Comparison of ENCODE assay signal across 16 cellular contexts in genomic region chr6:8182857-8183256, GRCh38.
A peak's percentile ranks its signal among the peaks of the same experiment; 100 is the strongest.
DNase-seq lines count a peak whose midpoint lies in the region; ATAC-seq, FAIRE-seq and TF ChIP-seq lines count a peak whose summit lies in the region.
"Had no signal": no experiment of that assay in that cellular context is flagged by ENCODE, and none has a peak within 500 bp of the region (broad histone marks: within the 10 kb centered on the region; RNA-seq: fewer than 3 reads in every experiment).

No MANE protein-coding gene starts in this region.

- H3K4me1 Mint-ChIP-seq in nephron progenitor cell, result peaks cover 65% of the 10 kb centered on the region
- H3K4me1 Mint-ChIP-seq in effector memory CD8-positive, alpha-beta T cell (ENCODE audit: low read depth in 2 of 2), result no peaks in the 10 kb centered on the region
- H3K4me1 Mint-ChIP-seq: activated CD4-positive, alpha-beta T cell treated with anti-CD3 and anti-CD28 coated beads for 36 hours; IgD-negative memory B cell had no signal

- H3K27me3 ChIP-seq in BLaER1 (no peaks in the 10 kb centered on the region), endothelial cell of umbilical vein (ENCODE audit: control insufficient read depth in 2 of 2, insufficient read depth in 2 of 2, low read length in 2 of 2) (no peaks in the 10 kb centered on the region), adrenal gland (no peaks in the 10 kb centered on the region)

- H3K9me3 Mint-ChIP-seq in nephron progenitor cell, result no peaks in the 10 kb centered on the region
- no peaks in the 10 kb centered on the region for H3K9me3 Mint-ChIP-seq in effector memory CD8-positive, alpha-beta T cell
- H3K9me3 Mint-ChIP-seq: activated naive CD4-positive, alpha-beta T cell treated with anti-CD3 and anti-CD28 coated beads for 36 hours; IgD-negative memory B cell had no signal

- H4K20me1 ChIP-seq in BLaER1, result no peaks in the 10 kb centered on the region
- no peaks in the 10 kb centered on the region for H4K20me1 ChIP-seq in endothelial cell of umbilical vein (replicated peaks; ENCODE audit: control insufficient read depth, extremely low read depth, insufficient read depth, low read length)

- H3K27ac ChIP-seq in BLaER1 (no peak overlapping the region), endothelial cell of umbilical vein (ENCODE audit: insufficient read depth, low read depth, low read length) (no peak overlapping the region), adrenal gland (no peak overlapping the region)

- no peaks in the 10 kb centered on the region for H3K36me3 Mint-ChIP-seq in nephron progenitor cell (ENCODE audit: low read depth)
- no peaks in the 10 kb centered on the region for H3K36me3 Mint-ChIP-seq in effector memory CD8-positive, alpha-beta T cell (ENCODE audit: insufficient read depth)
- H3K36me3 Mint-ChIP-seq: IgD-negative memory B cell had no signal

- 42 to 60% (median 50%) methylated on average over 4 of the region's 4 CpGs for WGBS in adrenal gland, 4 donors

- no peak for ATAC-seq in effector memory CD8-positive, alpha-beta T cell (replicated peaks)
- ATAC-seq: activated CD4-positive, alpha-beta T cell treated with anti-CD3 and anti-CD28 coated beads for 36 hours had no signal

- BruUV-seq in endothelial cell of umbilical vein (replicated peaks; lab: Mats Ljungman, UMichigan), result no TSS peak

- H3K4me3 ChIP-seq in BLaER1, result no peak overlapping the region
- H3K4me3 ChIP-seq in endothelial cell of umbilical vein (replicated peaks in 1 of 3; ENCODE audit: insufficient read depth in 1 of 3, low read depth in 1 of 3, low read length in 3 of 3), result no peak overlapping the region
- no peak overlapping the region for H3K4me3 ChIP-seq in adrenal gland

- H3K4me1 ChIP-seq in BLaER1 (peaks cover 12% of the 10 kb centered on the region), endothelial cell of umbilical vein (ENCODE audit: control insufficient read depth, extremely low read depth, insufficient read depth, low read length) (peaks cover 10% of the 10 kb centered on the region), adrenal gland (replicated peaks in 1 of 2) (no peaks in the 10 kb centered on the region)

- H3K4me2 ChIP-seq in BLaER1 (peak overlapping the region; percentile 45), endothelial cell of umbilical vein (ENCODE audit: insufficient read depth, low read length) (no peak overlapping the region)

- CTCF ChIA-PET in endothelial cell of umbilical vein (lab: Charles Lee), result interaction anchor here (1.0 to 3.6 kb wide), 2 partner anchors 11 to 36 kb away, joined by 3 to 10 read pairs; no protein-coding TSS in a partner anchor

- no peak overlapping the region for H3K9ac ChIP-seq in BLaER1
- H3K9ac ChIP-seq in endothelial cell of umbilical vein (replicated peaks; ENCODE audit: extremely low read depth, insufficient read depth, low read length), result no peak overlapping the region

- no peaks in the 10 kb centered on the region for H3K27me3 Mint-ChIP-seq in nephron progenitor cell (ENCODE audit: low read depth, poor library complexity)
- H3K27me3 Mint-ChIP-seq in effector memory CD8-positive, alpha-beta T cell, result peaks cover 25 to 30% of the 10 kb centered on the region in 2 donors

- H2AFZ ChIP-seq in endothelial cell of umbilical vein (ENCODE audit: low read depth, low read length), result peak overlapping the region; percentile 47

- no peak for FAIRE-seq in endothelial cell of umbilical vein (lab: Jason Lieb, UNC)
- FAIRE-seq: bronchial epithelial cell, frontal cortex had no signal

- dilution Hi-C loops in endothelial cell of umbilical vein (cut with MboI; ENCODE audit: extremely low pct_ligation_motif_present, low sequenced_read_pairs), result no loop called here

- no peaks in the 10 kb centered on the region for H3K9me1 ChIP-seq in endothelial cell of umbilical vein (replicated peaks; ENCODE audit: control insufficient read depth, extremely low read depth, insufficient read depth, low read length)

- peak overlapping the region; percentile 66 for H3K27ac Mint-ChIP-seq in nephron progenitor cell
- H3K27ac Mint-ChIP-seq in effector memory CD8-positive, alpha-beta T cell, result no peak overlapping the region
- H3K27ac Mint-ChIP-seq: activated CD4-positive, alpha-beta T cell treated with anti-CD3 and anti-CD28 coated beads for 36 hours; activated naive CD4-positive, alpha-beta T cell treated with anti-CD3 and anti-CD28 coated beads for 36 hours; IgD-negative memory B cell had no signal

- DNase-seq in KG1 (lab: John Stamatoyannopoulos, UW) (peak; percentile 58), endothelial cell of umbilical vein (ENCODE audit: low read depth, low spot score) (no peak), nephron progenitor cell (no peak), amygdala (lab: John Stamatoyannopoulos, UW) (no peak), adrenal gland (no peak), NCI-H2081 (lab: John Stamatoyannopoulos, UW) (no peak)
- no peak for DNase-seq in effector memory CD8-positive, alpha-beta T cell
- DNase-seq: activated CD4-positive, alpha-beta T cell treated with anti-CD3 and anti-CD28 coated beads for 36 hours; activated naive CD4-positive, alpha-beta T cell treated with anti-CD3 and anti-CD28 coated beads for 36 hours; NCI-H2227 treated with DMSO at 0.1 percent for 48 hours; occipital lobe; SIG-M5 had no signal

- no peaks in the 10 kb centered on the region for H3K79me2 ChIP-seq in endothelial cell of umbilical vein (ENCODE audit: control insufficient read depth, insufficient read depth, low read length)

- no peak for TF ChIP-seq POLR2A in endothelial cell of umbilical vein (IDR thresholded peaks at IDR 0.05; ENCODE audit: low read depth, low read length)
- TF ChIP-seq POLR2A in adrenal gland (IDR thresholded peaks at IDR 0.05), result no peak

- no peaks in the 10 kb centered on the region for H3K9me3 ChIP-seq in BLaER1
- H3K9me3 ChIP-seq in endothelial cell of umbilical vein (replicated peaks; ENCODE audit: control insufficient read depth, insufficient read depth, low read length), result no peaks in the 10 kb centered on the region
- H3K9me3 ChIP-seq in adrenal gland (replicated peaks in 1 of 3), result no peaks in the 10 kb centered on the region

- H3K36me3 ChIP-seq in BLaER1 (no peaks in the 10 kb centered on the region), endothelial cell of umbilical vein (ENCODE audit: control insufficient read depth in 2 of 2, extremely low read depth in 1 of 2, insufficient read depth in 2 of 2, low read length in 2 of 2) (no peaks in the 10 kb centered on the region), adrenal gland (replicated peaks in 1 of 2) (no peaks in the 10 kb centered on the region)

- intact Hi-C loops in endothelial cell of umbilical vein (cut with micrococcal nuclease) (no loop called here), adrenal gland (cut with DNase I) (no loop called here)

- TF ChIP-seq CTCF in endothelial cell of umbilical vein (IDR thresholded peaks at IDR 0.05; ENCODE audit: extremely low read depth in 1 of 2, insufficient read depth in 1 of 2, low read depth in 1 of 2, low read length in 2 of 2) (no peak), nephron progenitor cell (IDR thresholded peaks at IDR 0.05) (no peak), adrenal gland (IDR thresholded peaks at IDR 0.05) (no peak)

- POLR2A ChIA-PET in endothelial cell of umbilical vein (lab: Charles Lee), result no interaction called here

- H3K4me3 Mint-ChIP-seq in nephron progenitor cell, result peak overlapping the region; percentile 5
- H3K4me3 Mint-ChIP-seq in effector memory CD8-positive, alpha-beta T cell, result no peak overlapping the region
- H3K4me3 Mint-ChIP-seq: activated CD4-positive, alpha-beta T cell treated with anti-CD3 and anti-CD28 coated beads for 36 hours; activated naive CD4-positive, alpha-beta T cell treated with anti-CD3 and anti-CD28 coated beads for 36 hours; IgD-negative memory B cell had no signal

TF ChIP-seq in endothelial cell of umbilical vein, 7 proteins besides CTCF, POLR2A, EP300 and RAD21:
- no peak for TF ChIP-seq GATA2 (IDR thresholded peaks at IDR 0.05; ENCODE audit: insufficient read depth, insufficient read length, low read depth, low read length)
- TF ChIP-seq, protein P1, sequence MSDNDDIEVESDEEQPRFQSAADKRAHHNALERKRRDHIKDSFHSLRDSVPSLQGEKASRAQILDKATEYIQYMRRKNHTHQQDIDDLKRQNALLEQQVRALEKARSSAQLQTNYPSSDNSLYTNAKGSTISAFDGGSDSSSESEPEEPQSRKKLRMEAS (IDR thresholded peaks at IDR 0.05; ENCODE audit: insufficient read depth, insufficient read length), result no peak
- TF ChIP-seq EZH2 (IDR thresholded peaks at IDR 0.05; ENCODE audit: borderline replicate concordance, low read depth, low read length, severe bottlenecking), result no peak
- no peak for TF ChIP-seq FOS (IDR thresholded peaks at IDR 0.05; ENCODE audit: borderline replicate concordance, insufficient read depth, low read length)
- TF ChIP-seq POLR2AphosphoS5 (IDR thresholded peaks at IDR 0.05; ENCODE audit: insufficient read depth, low read depth, low read length), result no peak
- TF ChIP-seq MYC (IDR thresholded peaks at IDR 0.05; ENCODE audit: low read depth, low read length), result no peak
- no peak for TF ChIP-seq JUN (IDR thresholded peaks at IDR 0.05; ENCODE audit: borderline replicate concordance, insufficient read depth, insufficient read length, low read depth)
